In genomic region chr10:95363303-95363912, GRCh38 we compare ENCODE assay signal across 8 cellular contexts.
A peak's percentile ranks its signal among the peaks of the same experiment; 100 is the strongest.
DNase-seq lines count a peak whose midpoint lies in the region; ATAC-seq and TF ChIP-seq lines count a peak whose summit lies in the region.

No MANE protein-coding gene starts in this region.

- H3K4me1 ChIP-seq in cardiac muscle cell (ENCODE audit: low read depth) (peaks cover 9% of the 10 kb centered on the region), GM23248 (ENCODE audit: insufficient read depth) (no peaks in the 10 kb centered on the region), SJSA1 (replicated peaks) (peaks cover 17% of the 10 kb centered on the region), right lobe of liver (peaks cover 0 to 3% (median 0%) of the 10 kb centered on the region in 4 donors), subcutaneous abdominal adipose tissue (ENCODE audit: control insufficient read depth in 5 of 5, insufficient read depth in 5 of 5, low read length in 5 of 5) (peaks cover 0 to 51% (median 32%) of the 10 kb centered on the region in 5 donors)

- no peaks in the 10 kb centered on the region for H3K79me2 ChIP-seq in GM23248 (ENCODE audit: insufficient read depth)

- no peaks in the 10 kb centered on the region for H3K9me2 ChIP-seq in GM23248 (ENCODE audit: insufficient read depth)

- no peak overlapping the region for H3K27ac ChIP-seq in cardiac muscle cell
- no peak overlapping the region for H3K27ac ChIP-seq in GM23248
- no peak overlapping the region for H3K27ac ChIP-seq in SJSA1
- no peak overlapping the region for H3K27ac ChIP-seq in right lobe of liver
- H3K27ac ChIP-seq in subcutaneous abdominal adipose tissue (ENCODE audit: low read depth, low read length): peak overlapping the region; percentile 63

- TF ChIP-seq POLR2A in right lobe of liver (IDR thresholded peaks at IDR 0.05): no peak

- in situ Hi-C loops in GM23248 (cut with MboI): loop anchor here (5.0 to 10.0 kb wide), 2 partner anchors 116 to 159 kb away; no protein-coding TSS in a partner anchor

- no peak overlapping the region for H3K4me3 ChIP-seq in cardiac muscle cell
- H3K4me3 ChIP-seq in GM23248: no peak overlapping the region
- H3K4me3 ChIP-seq in SJSA1: no peak overlapping the region
- H3K4me3 ChIP-seq in right lobe of liver: no peak overlapping the region
- H3K4me3 ChIP-seq in subcutaneous abdominal adipose tissue (ENCODE audit: low read depth in 1 of 5, low read length in 5 of 5): no peak overlapping the region

- no peaks in the 10 kb centered on the region for H3K36me3 ChIP-seq in cardiac muscle cell
- H3K36me3 ChIP-seq in GM23248 (ENCODE audit: low read depth): no peaks in the 10 kb centered on the region
- H3K36me3 ChIP-seq in SJSA1: no peaks in the 10 kb centered on the region
- peaks cover 0 to 8% (median under 1%) of the 10 kb centered on the region in 4 donors for H3K36me3 ChIP-seq in right lobe of liver
- peaks cover 17 to 65% (median 48%) of the 10 kb centered on the region in 5 donors for H3K36me3 ChIP-seq in subcutaneous abdominal adipose tissue (ENCODE audit: control insufficient read depth in 5 of 5, insufficient read depth in 5 of 5, low read length in 5 of 5)

- WGBS in GM23248 (ENCODE audit: low coverage in 1 of 2, low lambda C conversion rate in 2 of 2, missing lambda C conversion rate in 2 of 2), 2 experiments: 2 to 6% methylated on average over 2 of the region's 2 CpGs
- WGBS in right lobe of liver (ENCODE audit: insufficient coverage, low coverage, low lambda C conversion rate, missing lambda C conversion rate): 4% methylated on average over 2 of the region's 2 CpGs

- intact Hi-C loops in Right ventricle myocardium inferior (cut with DNase I) (loop anchor here (2.0 to 5.0 kb wide), 4 partner anchors 71 to 181 kb away; partner anchors contain the start of gene PDLIM1), right lobe of liver (cut with DNase I) (loop anchor here (5.0 to 10.0 kb wide), 2 partner anchors 116 to 119 kb away; no protein-coding TSS in a partner anchor)

- H3K9me3 ChIP-seq in cardiac muscle cell (ENCODE audit: low read depth): no peaks in the 10 kb centered on the region
- no peaks in the 10 kb centered on the region for H3K9me3 ChIP-seq in GM23248 (ENCODE audit: low read depth)
- H3K9me3 ChIP-seq in SJSA1 (replicated peaks): no peaks in the 10 kb centered on the region
- no peaks in the 10 kb centered on the region for H3K9me3 ChIP-seq in right lobe of liver
- no peaks in the 10 kb centered on the region for H3K9me3 ChIP-seq in subcutaneous abdominal adipose tissue (ENCODE audit: control insufficient read depth in 5 of 5, low read length in 5 of 5)

- H4K20me1 ChIP-seq in GM23248 (ENCODE audit: insufficient read depth): no peaks in the 10 kb centered on the region

- TF ChIP-seq CTCF in cardiac muscle cell (IDR thresholded peaks at IDR 0.05; ENCODE audit: low read depth, low read length) (peak; percentile 83), right lobe of liver (IDR thresholded peaks at IDR 0.05) (peak; percentile 88 to 95 (median 90))

- no peak overlapping the region for H2AFZ ChIP-seq in GM23248

- H3F3A ChIP-seq in GM23248 (ENCODE audit: insufficient read depth): no peaks in the 10 kb centered on the region

- no peaks in the 10 kb centered on the region for H3K27me3 ChIP-seq in cardiac muscle cell
- no peaks in the 10 kb centered on the region for H3K27me3 ChIP-seq in GM23248 (replicated peaks; ENCODE audit: insufficient read depth)
- H3K27me3 ChIP-seq in SJSA1 (replicated peaks): 0 out of 2 replicates have a peak, but pooled peaks cover 3% of the 10 kb centered on the region
- no peaks in the 10 kb centered on the region for H3K27me3 ChIP-seq in right lobe of liver
- H3K27me3 ChIP-seq in subcutaneous abdominal adipose tissue (ENCODE audit: control insufficient read depth in 5 of 5, insufficient read depth in 4 of 5, low read length in 5 of 5): no peaks in the 10 kb centered on the region

- H3K4me2 ChIP-seq in GM23248 (ENCODE audit: unreplicated experiment): no peak overlapping the region

- DNase-seq in cardiac muscle cell (ENCODE audit: low read depth in 1 of 2, low spot score in 1 of 2): peak; percentile 77 to 84
- no peak for DNase-seq in Right ventricle myocardium inferior (ENCODE audit: missing footprints)
- DNase-seq in GM23248: peak; percentile 65
- peak; percentile 78 for DNase-seq in LoVo (ENCODE audit: low spot score)
- DNase-seq in SJSA1 (ENCODE audit: low read depth in 1 of 2, low spot score in 2 of 2): peak; percentile 56 to 64
- DNase-seq in cerebellar cortex (ENCODE audit: low spot score): peak; percentile 78
- DNase-seq in right lobe of liver: no peak

- ATAC-seq in Right ventricle myocardium inferior (no peak), right lobe of liver (peak; percentile 69 to 86 (median 74))

- H3K9ac ChIP-seq in GM23248 (no peak overlapping the region), subcutaneous abdominal adipose tissue (ENCODE audit: low read length in 5 of 5) (peak overlapping the region in 1 of 5 donors; percentile 1)

Comparison
In these comparisons a context has a peak if more than half of its experiments do, and no peak if none do; other contexts are left out.
1. DNase-seq: peak in cardiac muscle cell (2 of 2), GM23248 (single experiment), LoVo (single experiment), SJSA1 (2 of 2) and cerebellar cortex (single experiment); none in Right ventricle myocardium inferior (single experiment) and right lobe of liver (0 of 3).